ENCODE assay signal across 16 cellular contexts in the genomic region with DNA sequence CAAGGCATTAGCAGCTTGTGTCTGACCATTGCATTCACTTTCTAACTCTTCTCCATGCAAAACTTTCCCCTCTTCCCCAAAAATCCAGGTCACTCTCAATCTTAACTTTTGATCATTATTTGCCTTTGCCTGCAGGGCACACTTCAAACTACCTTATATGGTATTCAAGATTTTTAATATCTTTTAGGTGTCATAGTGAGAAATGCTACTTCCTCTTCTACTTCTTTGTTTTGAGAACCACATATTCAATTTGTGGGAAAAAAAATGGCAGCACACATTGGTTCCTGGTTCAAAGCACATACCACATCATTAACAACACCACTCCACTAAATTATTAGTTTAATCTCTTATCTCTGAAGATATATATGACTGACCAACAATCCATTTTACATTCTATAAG.
DNase-seq lines count a peak whose midpoint lies in the region; ATAC-seq and TF ChIP-seq lines count a peak whose summit lies in the region.
"Had no signal": no experiment of that assay in that cellular context is flagged by ENCODE, and none has a peak within 500 bp of the region (broad histone marks: within the 10 kb centered on the region; RNA-seq: fewer than 3 reads in every experiment).

No MANE protein-coding gene starts in this region.

- CTCF ChIA-PET in activated CD4-positive, alpha-beta T cell treated with anti-CD3 and anti-CD28 coated beads, Interleukin-2, amount 10 ng/mL, durations not matched to agents 7 days and 5 days (lab: Charles Lee) = no interaction called here

- no peak for TF ChIP-seq CTCF in prostate gland (IDR thresholded peaks at IDR 0.05)

- no peak overlapping the region for H3K4me3 ChIP-seq in prostate gland
- H3K4me3 ChIP-seq: colonic mucosa, esophagus muscularis mucosa had no signal

- peaks cover 10% of the 10 kb centered on the region for H3K9me3 Mint-ChIP-seq in activated CD4-positive, alpha-beta T cell treated with anti-CD3 and anti-CD28 coated beads, Interleukin-2, amount 10 ng/mL, durations not matched to agents 7 days and 5 days
- H3K9me3 Mint-ChIP-seq: activated T-helper 17 cell treated with anti-CD3 and anti-CD28 coated beads, Interleukin-2, amount 50 U/mL, for 72 hours had no signal

- POLR2A ChIA-PET in activated CD4-positive, alpha-beta T cell treated with anti-CD3 and anti-CD28 coated beads, Interleukin-2, amount 10 ng/mL, durations not matched to agents 7 days and 5 days (lab: Charles Lee) = no interaction called here

- H3K36me3 Mint-ChIP-seq in activated CD4-positive, alpha-beta T cell treated with anti-CD3 and anti-CD28 coated beads, Interleukin-2, amount 10 ng/mL, durations not matched to agents 7 days and 5 days (ENCODE audit: low read depth) = no peaks in the 10 kb centered on the region

- no peak for TF ChIP-seq POLR2A in prostate gland (IDR thresholded peaks at IDR 0.05)

- DNase-seq in pons (ENCODE audit: low spot score) (no peak), prostate gland (ENCODE audit: low spot score) (no peak), posterior vena cava (ENCODE audit: low spot score) (no peak)
- DNase-seq in activated CD4-positive, alpha-beta T cell treated with anti-CD3 and anti-CD28 coated beads, Interleukin-2, amount 10 ng/mL, durations not matched to agents 7 days and 5 days = no peak
- DNase-seq: activated CD4-positive, alpha-beta T cell treated with anti-CD3 and anti-CD28 coated beads, Interleukin-2, amount 50 U/mL, for 48 hours; anterior cingulate cortex; colonic mucosa; naive B cell; NCI-H524; T1000 had no signal

- no peaks in the 10 kb centered on the region for H3K4me1 ChIP-seq in prostate gland (replicated peaks)
- H3K4me1 ChIP-seq: colonic mucosa had no signal

- intact Hi-C loops in prostate gland (cut with DNase I) = no loop called here
- intact Hi-C loops in posterior vena cava (cut with DNase I) = loop anchor here in 1 of 2 donors (2.0 kb wide), 1 partner anchor 31 kb away; no protein-coding TSS in a partner anchor

- ATAC-seq in GM18502 (IDR thresholded peaks at IDR 0.05; ENCODE audit: poor library complexity, unreplicated experiment) = peak; percentile 69
- ATAC-seq in GM19452 (IDR thresholded peaks at IDR 0.05; ENCODE audit: unreplicated experiment) = peak; percentile 71
- ATAC-seq in HG02870 (IDR thresholded peaks at IDR 0.05; ENCODE audit: unreplicated experiment) = peak; percentile 79
- peak; percentile 66 for ATAC-seq in HG03520 (IDR thresholded peaks at IDR 0.05; ENCODE audit: unreplicated experiment)
- ATAC-seq: activated T-helper 17 cell treated with anti-CD3 and anti-CD28 coated beads, Interleukin-2, amount 50 U/mL, for 72 hours had no signal

- no peaks in the 10 kb centered on the region for H3K9me3 ChIP-seq in prostate gland
- H3K9me3 ChIP-seq: colonic mucosa had no signal

- H3K27ac Mint-ChIP-seq in activated CD4-positive, alpha-beta T cell treated with anti-CD3 and anti-CD28 coated beads, Interleukin-2, amount 10 ng/mL, durations not matched to agents 7 days and 5 days = no peak overlapping the region
- H3K27ac Mint-ChIP-seq: activated T-helper 17 cell treated with anti-CD3 and anti-CD28 coated beads, Interleukin-2, amount 50 U/mL, for 72 hours; naive B cell had no signal

- no peaks in the 10 kb centered on the region for H3K27me3 ChIP-seq in prostate gland (replicated peaks; ENCODE audit: insufficient read depth)
- H3K27me3 ChIP-seq: colonic mucosa, esophagus muscularis mucosa had no signal

- no peak overlapping the region for H3K27ac ChIP-seq in prostate gland
- H3K27ac ChIP-seq: colonic mucosa, esophagus muscularis mucosa had no signal

- no peak overlapping the region for H3K4me3 Mint-ChIP-seq in activated CD4-positive, alpha-beta T cell treated with anti-CD3 and anti-CD28 coated beads, Interleukin-2, amount 10 ng/mL, durations not matched to agents 7 days and 5 days
- H3K4me3 Mint-ChIP-seq: activated T-helper 17 cell treated with anti-CD3 and anti-CD28 coated beads, Interleukin-2, amount 50 U/mL, for 72 hours; naive B cell had no signal

- no peaks in the 10 kb centered on the region for H3K27me3 Mint-ChIP-seq in activated CD4-positive, alpha-beta T cell treated with anti-CD3 and anti-CD28 coated beads, Interleukin-2, amount 10 ng/mL, durations not matched to agents 7 days and 5 days

- no peaks in the 10 kb centered on the region for H3K36me3 ChIP-seq in prostate gland
- H3K36me3 ChIP-seq: colonic mucosa, esophagus muscularis mucosa had no signal

- no peaks in the 10 kb centered on the region for H3K4me1 Mint-ChIP-seq in activated CD4-positive, alpha-beta T cell treated with anti-CD3 and anti-CD28 coated beads, Interleukin-2, amount 10 ng/mL, durations not matched to agents 7 days and 5 days
- H3K4me1 Mint-ChIP-seq: activated T-helper 17 cell treated with anti-CD3 and anti-CD28 coated beads, Interleukin-2, amount 50 U/mL, for 72 hours had no signal
